Comparison of ENCODE assay signal across 21 cellular contexts in genomic region chr7:116584721-116585120, GRCh38. TPM values are rescaled to one million over a fixed set of nuclear protein-coding genes. Genes with fewer than 3 reads are reported as not detected.
"Had no signal": no experiment of that assay in that cellular context is flagged by ENCODE, and none has a peak within 500 bp of the region (broad histone marks: within the 10 kb centered on the region; RNA-seq: fewer than 3 reads in every experiment).

No MANE protein-coding gene starts in this region.

- DNase-seq: activated CD4-positive, alpha-beta T cell treated with anti-CD3 and anti-CD28 coated beads, Interleukin-2, amount 10 ng/mL, durations not matched to agents 7 days and 5 days; activated CD4-positive, CD25-positive, alpha-beta regulatory T cell; activated CD8-positive, alpha-beta T cell treated with anti-CD3 and anti-CD28 coated beads, Interleukin-2, amount 10 ng/mL, durations not matched to agents 7 days and 5 days; activated effector memory CD4-positive, alpha-beta T cell treated with Interleukin-2 at 50 U/mL for 16 hours; activated naive CD4-positive, alpha-beta T cell treated with anti-CD3 and anti-CD28 coated beads, Interleukin-2, amount 10 ng/mL, durations not matched to agents 7 days and 5 days; activated naive CD8-positive, alpha-beta T cell treated with anti-CD3 and anti-CD28 coated beads, Interleukin-2, amount 50 U/mL, for 24 hours; activated T-cell treated with anti-CD3 and anti-CD28 coated beads, Interleukin-2, amount 50 U/mL, for 4 hours; aorta; cerebellar nuclear complex; cortex of kidney; immature natural killer cell; mesendoderm; naive thymus-derived CD8-positive, alpha-beta T cell; sigmoid colon; stimulated activated CD4-positive, alpha-beta T cell treated with anti-CD3 and anti-CD28 coated beads, Interleukin-4, amount 100 ng/mL, for 24 hours; stomach; T-cell; testis had no signal

- H3K4me1 ChIP-seq: parathyroid adenoma, testis had no signal

- H3K79me2 ChIP-seq: parathyroid adenoma had no signal

- H3K36me3 ChIP-seq: gastroesophageal sphincter, sigmoid colon, stomach had no signal

- ATAC-seq: activated CD8-positive, alpha-beta T cell treated with anti-CD3 and anti-CD28 coated beads, Interleukin-2, amount 10 ng/mL, durations not matched to agents 7 days and 5 days; activated naive CD8-positive, alpha-beta T cell treated with anti-CD3 and anti-CD28 coated beads, Interleukin-2, amount 50 U/mL, for 24 hours; activated T-cell treated with anti-CD3 and anti-CD28 coated beads, Interleukin-2, amount 50 U/mL, for 4 hours; gastroesophageal sphincter; naive thymus-derived CD8-positive, alpha-beta T cell; stimulated activated effector memory CD8-positive, alpha-beta T cell treated with anti-CD3 and anti-CD28 coated beads, Interleukin-12 subunit alpha, Interleukin-12 subunit beta, amount 100 ng/mL, for 72 hours; T-cell had no signal

- H3K9ac ChIP-seq: parathyroid adenoma had no signal

- H3K27ac ChIP-seq: parathyroid adenoma had no signal

- H3K27me3 ChIP-seq: gastroesophageal sphincter, sigmoid colon, stomach, testis had no signal

- H3K9me3 ChIP-seq: gastroesophageal sphincter, sigmoid colon, stomach, testis had no signal

- H2AFZ ChIP-seq: parathyroid adenoma had no signal

- H3K4me3 ChIP-seq: gastroesophageal sphincter, sigmoid colon, stomach, testis had no signal

RNA-seq across cellular contexts. Expression of gene CAV1, which starts 59.9 kb away (rescaled TPM):
- total RNA-seq: activated CD4-positive, alpha-beta T cell treated with anti-CD3 and anti-CD28 coated beads, Interleukin-2, amount 10 ng/mL, durations not matched to agents 7 days and 5 days; activated CD8-positive, alpha-beta T cell treated with anti-CD3 and anti-CD28 coated beads, Interleukin-2, amount 10 ng/mL, durations not matched to agents 7 days and 5 days; naive thymus-derived CD8-positive, alpha-beta T cell had no signal
- polyA plus RNA-seq: naive thymus-derived CD8-positive, alpha-beta T cell had no signal
